Comparison of ENCODE assay signal across 1 cellular context in the genomic region with DNA sequence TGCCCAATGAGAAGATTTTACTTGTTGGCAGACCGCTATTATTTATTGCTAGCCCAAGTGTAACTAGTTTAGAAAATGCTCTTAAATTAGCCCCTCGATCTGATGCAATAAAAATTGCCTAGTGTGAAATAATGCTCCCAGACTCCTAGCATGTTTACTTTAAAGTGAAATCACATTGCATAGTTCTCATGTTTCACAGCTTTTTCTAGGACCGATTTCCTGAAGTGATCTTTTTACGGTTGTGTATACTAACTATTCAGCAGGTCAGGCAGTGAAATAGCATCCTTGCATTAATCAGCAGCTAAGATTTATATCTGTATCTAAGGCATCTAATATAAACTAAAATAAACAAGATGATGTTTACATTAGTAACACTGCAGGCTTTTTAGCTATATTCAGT.
TF ChIP-seq lines count a peak whose summit lies in the region.

No MANE protein-coding gene starts in this region.

TF ChIP-seq in HEK293, 187 proteins besides CTCF, POLR2A, EP300 and RAD21 (continued from another document and continues in another):
- TF ChIP-seq, protein P1, sequence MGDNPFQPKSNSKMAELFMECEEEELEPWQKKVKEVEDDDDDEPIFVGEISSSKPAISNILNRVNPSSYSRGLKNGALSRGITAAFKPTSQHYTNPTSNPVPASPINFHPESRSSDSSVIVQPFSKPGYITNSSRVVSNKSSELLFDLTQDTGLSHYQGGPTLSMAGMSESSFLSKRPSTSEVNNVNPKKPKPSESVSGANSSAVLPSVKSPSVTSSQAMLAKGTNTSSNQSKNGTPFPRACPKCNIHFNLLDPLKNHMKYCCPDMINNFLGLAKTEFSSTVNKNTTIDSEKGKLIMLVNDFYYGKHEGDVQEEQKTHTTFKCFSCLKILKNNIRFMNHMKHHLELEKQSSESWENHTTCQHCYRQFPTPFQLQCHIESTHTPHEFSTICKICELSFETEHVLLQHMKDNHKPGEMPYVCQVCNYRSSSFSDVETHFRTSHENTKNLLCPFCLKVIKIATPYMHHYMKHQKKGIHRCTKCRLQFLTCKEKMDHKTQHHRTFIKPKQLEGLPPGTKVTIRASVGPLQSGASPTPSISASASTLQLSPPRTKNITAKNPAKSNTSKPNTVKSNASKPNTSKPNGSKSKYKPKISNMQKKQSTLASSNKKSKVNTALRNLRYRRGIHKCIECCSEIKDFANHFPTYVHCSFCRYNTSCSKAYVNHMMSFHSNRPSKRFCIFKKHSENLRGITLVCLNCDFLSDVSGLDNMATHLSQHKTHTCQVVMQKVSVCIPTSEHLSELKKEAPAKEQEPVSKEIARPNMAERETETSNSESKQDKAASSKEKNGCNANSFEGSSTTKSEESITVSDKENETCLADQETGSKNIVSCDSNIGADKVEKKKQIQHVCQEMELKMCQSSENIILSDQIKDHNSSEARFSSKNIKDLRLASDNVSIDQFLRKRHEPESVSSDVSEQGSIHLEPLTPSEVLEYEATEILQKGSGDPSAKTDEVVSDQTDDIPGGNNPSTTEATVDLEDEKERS (tag by site-specific recombination; IDR thresholded peaks at IDR 0.05), result no peak
- TF ChIP-seq ZNF558 (tag by site-specific recombination; IDR thresholded peaks at IDR 0.05) (peak; percentile 25; the same call in 1 of the 2 replicates), ZNF174 (tag by site-specific recombination; IDR thresholded peaks at IDR 0.05) (no peak), ZNF621 (tag by site-specific recombination; IDR thresholded peaks at IDR 0.05) (no peak), ZNF580 (tag by site-specific recombination; IDR thresholded peaks at IDR 0.05) (peak; percentile 58; the same call in 1 of the 2 replicates), ZNF510 (tag by site-specific recombination; IDR thresholded peaks at IDR 0.05; ENCODE audit: insufficient replicate concordance) (no peak), ZNF223 (tag by site-specific recombination; IDR thresholded peaks at IDR 0.05) (no peak), ZNF707 (tag by site-specific recombination; IDR thresholded peaks at IDR 0.05) (no peak), ZNF140 (tag by site-specific recombination; IDR thresholded peaks at IDR 0.05) (no peak), ZFP41 (tag by site-specific recombination; IDR thresholded peaks at IDR 0.05; ENCODE audit: borderline replicate concordance) (no peak), PRDM10 (tag by site-specific recombination; IDR thresholded peaks at IDR 0.05) (no peak; the same call in 1 of the 2 replicates), ZNF600 (tag by site-specific recombination; IDR thresholded peaks at IDR 0.05) (no peak), ZNF155 (tag by site-specific recombination; IDR thresholded peaks at IDR 0.05) (no peak), ZNF214 (tag by site-specific recombination; IDR thresholded peaks at IDR 0.05; ENCODE audit: borderline replicate concordance) (no peak), ZNF560 (tag by site-specific recombination; IDR thresholded peaks at IDR 0.05; ENCODE audit: borderline replicate concordance) (no peak), ZNF529 (tag by site-specific recombination; IDR thresholded peaks at IDR 0.05; ENCODE audit: insufficient replicate concordance) (no peak), BCL6B (tag by site-specific recombination; IDR thresholded peaks at IDR 0.05) (peak; percentile 91), ZNF654 (tag by site-specific recombination; IDR thresholded peaks at IDR 0.05; ENCODE audit: low read depth) (no peak), SP3 (tag by site-specific recombination; IDR thresholded peaks at IDR 0.05) (no peak; the same call in 1 of the 2 replicates), PBX3 (CRISPR knock-in tag; IDR thresholded peaks at IDR 0.05) (no peak), BCL11A (tag by site-specific recombination; IDR thresholded peaks at IDR 0.05; ENCODE audit: low read depth) (peak; percentile 50; the same call in 1 of the 2 replicates), ELK4 (IDR thresholded peaks at IDR 0.05; ENCODE audit: borderline replicate concordance, low read depth, low read length) (no peak), ZBTB17 (tag by site-specific recombination; IDR thresholded peaks at IDR 0.05) (peak; percentile 69), ZNF324 (tag by site-specific recombination; IDR thresholded peaks at IDR 0.05) (no peak), OSR2 (tag by site-specific recombination; IDR thresholded peaks at IDR 0.05) (peak; percentile 85), ZFP37 (tag by site-specific recombination; IDR thresholded peaks at IDR 0.05) (no peak), ZBTB10 (tag by site-specific recombination; IDR thresholded peaks at IDR 0.05) (no peak), HOXA7 (CRISPR knock-in tag; IDR thresholded peaks at IDR 0.05; ENCODE audit: borderline replicate concordance) (no peak), ZNF701 (tag by site-specific recombination; IDR thresholded peaks at IDR 0.05) (no peak), ZNF394 (tag by site-specific recombination; IDR thresholded peaks at IDR 0.05; ENCODE audit: borderline replicate concordance) (peak; percentile 49; the same call in 1 of the 2 replicates), GLIS1 (tag by site-specific recombination; IDR thresholded peaks at IDR 0.05) (peak; percentile 27; the same call in 1 of the 2 replicates)
- TF ChIP-seq, protein P2, sequence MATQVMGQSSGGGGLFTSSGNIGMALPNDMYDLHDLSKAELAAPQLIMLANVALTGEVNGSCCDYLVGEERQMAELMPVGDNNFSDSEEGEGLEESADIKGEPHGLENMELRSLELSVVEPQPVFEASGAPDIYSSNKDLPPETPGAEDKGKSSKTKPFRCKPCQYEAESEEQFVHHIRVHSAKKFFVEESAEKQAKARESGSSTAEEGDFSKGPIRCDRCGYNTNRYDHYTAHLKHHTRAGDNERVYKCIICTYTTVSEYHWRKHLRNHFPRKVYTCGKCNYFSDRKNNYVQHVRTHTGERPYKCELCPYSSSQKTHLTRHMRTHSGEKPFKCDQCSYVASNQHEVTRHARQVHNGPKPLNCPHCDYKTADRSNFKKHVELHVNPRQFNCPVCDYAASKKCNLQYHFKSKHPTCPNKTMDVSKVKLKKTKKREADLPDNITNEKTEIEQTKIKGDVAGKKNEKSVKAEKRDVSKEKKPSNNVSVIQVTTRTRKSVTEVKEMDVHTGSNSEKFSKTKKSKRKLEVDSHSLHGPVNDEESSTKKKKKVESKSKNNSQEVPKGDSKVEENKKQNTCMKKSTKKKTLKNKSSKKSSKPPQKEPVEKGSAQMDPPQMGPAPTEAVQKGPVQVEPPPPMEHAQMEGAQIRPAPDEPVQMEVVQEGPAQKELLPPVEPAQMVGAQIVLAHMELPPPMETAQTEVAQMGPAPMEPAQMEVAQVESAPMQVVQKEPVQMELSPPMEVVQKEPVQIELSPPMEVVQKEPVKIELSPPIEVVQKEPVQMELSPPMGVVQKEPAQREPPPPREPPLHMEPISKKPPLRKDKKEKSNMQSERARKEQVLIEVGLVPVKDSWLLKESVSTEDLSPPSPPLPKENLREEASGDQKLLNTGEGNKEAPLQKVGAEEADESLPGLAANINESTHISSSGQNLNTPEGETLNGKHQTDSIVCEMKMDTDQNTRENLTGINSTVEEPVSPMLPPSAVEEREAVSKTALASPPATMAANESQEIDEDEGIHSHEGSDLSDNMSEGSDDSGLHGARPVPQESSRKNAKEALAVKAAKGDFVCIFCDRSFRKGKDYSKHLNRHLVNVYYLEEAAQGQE (tag by site-specific recombination; IDR thresholded peaks at IDR 0.05), result no peak
- TF ChIP-seq, protein P3, sequence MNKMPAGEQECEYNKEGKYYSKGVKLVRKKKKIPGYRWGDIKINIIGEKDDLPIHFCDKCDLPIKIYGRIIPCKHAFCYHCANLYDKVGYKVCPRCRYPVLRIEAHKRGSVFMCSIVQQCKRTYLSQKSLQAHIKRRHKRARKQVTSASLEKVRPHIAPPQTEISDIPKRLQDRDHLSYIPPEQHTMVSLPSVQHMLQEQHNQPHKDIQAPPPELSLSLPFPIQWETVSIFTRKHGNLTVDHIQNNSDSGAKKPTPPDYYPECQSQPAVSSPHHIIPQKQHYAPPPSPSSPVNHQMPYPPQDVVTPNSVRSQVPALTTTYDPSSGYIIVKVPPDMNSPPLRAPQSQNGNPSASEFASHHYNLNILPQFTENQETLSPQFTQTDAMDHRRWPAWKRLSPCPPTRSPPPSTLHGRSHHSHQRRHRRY (tag by site-specific recombination; IDR thresholded peaks at IDR 0.05), result no peak
- TF ChIP-seq, protein P4, sequence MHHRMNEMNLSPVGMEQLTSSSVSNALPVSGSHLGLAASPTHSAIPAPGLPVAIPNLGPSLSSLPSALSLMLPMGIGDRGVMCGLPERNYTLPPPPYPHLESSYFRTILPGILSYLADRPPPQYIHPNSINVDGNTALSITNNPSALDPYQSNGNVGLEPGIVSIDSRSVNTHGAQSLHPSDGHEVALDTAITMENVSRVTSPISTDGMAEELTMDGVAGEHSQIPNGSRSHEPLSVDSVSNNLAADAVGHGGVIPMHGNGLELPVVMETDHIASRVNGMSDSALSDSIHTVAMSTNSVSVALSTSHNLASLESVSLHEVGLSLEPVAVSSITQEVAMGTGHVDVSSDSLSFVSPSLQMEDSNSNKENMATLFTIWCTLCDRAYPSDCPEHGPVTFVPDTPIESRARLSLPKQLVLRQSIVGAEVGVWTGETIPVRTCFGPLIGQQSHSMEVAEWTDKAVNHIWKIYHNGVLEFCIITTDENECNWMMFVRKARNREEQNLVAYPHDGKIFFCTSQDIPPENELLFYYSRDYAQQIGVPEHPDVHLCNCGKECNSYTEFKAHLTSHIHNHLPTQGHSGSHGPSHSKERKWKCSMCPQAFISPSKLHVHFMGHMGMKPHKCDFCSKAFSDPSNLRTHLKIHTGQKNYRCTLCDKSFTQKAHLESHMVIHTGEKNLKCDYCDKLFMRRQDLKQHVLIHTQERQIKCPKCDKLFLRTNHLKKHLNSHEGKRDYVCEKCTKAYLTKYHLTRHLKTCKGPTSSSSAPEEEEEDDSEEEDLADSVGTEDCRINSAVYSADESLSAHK (tag by site-specific recombination; IDR thresholded peaks at IDR 0.05), result peak; percentile 89
